12 cellular contexts compared by ENCODE assay signal in genomic region chr12:95385246-95385645, GRCh38.
A peak's percentile ranks its signal among the peaks of the same experiment; 100 is the strongest.
DNase-seq lines count a peak whose midpoint lies in the region; ATAC-seq and TF ChIP-seq lines count a peak whose summit lies in the region.
"Had no signal": no experiment of that assay in that cellular context is flagged by ENCODE, and none has a peak within 500 bp of the region (broad histone marks: within the 10 kb centered on the region; RNA-seq: fewer than 3 reads in every experiment).

No MANE protein-coding gene starts in this region.

- ATAC-seq in heart right ventricle (peak; percentile 84 to 96 (median 92)), PC-3 (no peak)

- no peaks in the 10 kb centered on the region for H3F3A ChIP-seq in PC-3 (ENCODE audit: low read length, unreplicated experiment)

- CTCF ChIA-PET in PC-3 (lab: Charles Lee), result no interaction called here

- H3K27me3 ChIP-seq in heart right ventricle, result no peaks in the 10 kb centered on the region
- H3K27me3 ChIP-seq in sigmoid colon, result no peaks in the 10 kb centered on the region
- H3K27me3 ChIP-seq in PC-3 (ENCODE audit: low read length), result no peaks in the 10 kb centered on the region

- TF ChIP-seq EP300 in sigmoid colon (IDR thresholded peaks at IDR 0.05), result peak in 1 of 4 donors; percentile 22

- no peaks in the 10 kb centered on the region for H3K9me3 Mint-ChIP-seq in activated T-cell treated with anti-CD3 and anti-CD28 coated beads, Interleukin-2, amount 50 U/mL, for 24 hours

- no peaks in the 10 kb centered on the region for H3K36me3 Mint-ChIP-seq in activated T-cell treated with anti-CD3 and anti-CD28 coated beads, Interleukin-2, amount 50 U/mL, for 24 hours (ENCODE audit: low read depth)

- TF ChIP-seq POLR2A in sigmoid colon (IDR thresholded peaks at IDR 0.05), result no peak

- H3K36me3 ChIP-seq in heart right ventricle (no peaks in the 10 kb centered on the region), sigmoid colon (no peaks in the 10 kb centered on the region), PC-3 (ENCODE audit: low read depth, low read length) (no peaks in the 10 kb centered on the region)

- H3K4me3 Mint-ChIP-seq in activated T-cell treated with anti-CD3 and anti-CD28 coated beads, Interleukin-2, amount 50 U/mL, for 24 hours, result no peak overlapping the region

- TF ChIP-seq CTCF in astrocyte of the cerebellum (IDR thresholded peaks at IDR 0.05; ENCODE audit: low read depth, low read length, missing control alignments), result no peak
- no peak for TF ChIP-seq CTCF in heart right ventricle (IDR thresholded peaks at IDR 0.05)
- TF ChIP-seq CTCF in sigmoid colon (IDR thresholded peaks at IDR 0.05), result peak in 1 of 4 experiments; percentile 19
- TF ChIP-seq CTCF in PC-3 (conservative IDR thresholded peaks at IDR 0.05; ENCODE audit: low read depth, low read length), result no peak

- DNase-seq in EL, result peak; percentile 47
- DNase-seq in astrocyte of the cerebellum (ENCODE audit: low read depth), result peak; percentile 48
- peak in 1 of 2 donors; percentile 6 for DNase-seq in heart right ventricle
- DNase-seq in sigmoid colon, result peak; percentile 77
- DNase-seq in activated T-cell treated with anti-CD3 and anti-CD28 coated beads, Interleukin-2, amount 50 U/mL, for 24 hours, result no peak
- DNase-seq in UCSD-AML1 (lab: John Stamatoyannopoulos, UW; ENCODE audit: unreplicated experiment), result no peak
- DNase-seq in PC-3, result no peak
- DNase-seq in NCI-H1436 treated with DMSO at 0.1 percent for 48 hours (lab: John Stamatoyannopoulos, UW), result no peak
- DNase-seq: activated gamma-delta T cell; Caco-2; stimulated activated CD4-positive, alpha-beta T cell treated with anti-CD3 and anti-CD28 coated beads, Interleukin-12 subunit alpha, Interleukin-12 subunit beta, amount 100 ng/mL, for 4 hours; T-helper 1 cell had no signal

- no peaks in the 10 kb centered on the region for H3K9me2 ChIP-seq in PC-3 (replicated peaks; ENCODE audit: low read length)

- WGBS in heart right ventricle, 2 donors, result 19 to 25% methylated on average over 7 of the region's 7 CpGs
- 68 to 82% methylated on average over 7 of the region's 7 CpGs for WGBS in sigmoid colon, 2 donors

- POLR2A ChIA-PET in PC-3 (lab: Charles Lee; ENCODE audit: unreplicated experiment), result no interaction called here

- H3K27ac Mint-ChIP-seq in activated T-cell treated with anti-CD3 and anti-CD28 coated beads, Interleukin-2, amount 50 U/mL, for 24 hours, result no peak overlapping the region

- no peaks in the 10 kb centered on the region for H3K27me3 Mint-ChIP-seq in activated T-cell treated with anti-CD3 and anti-CD28 coated beads, Interleukin-2, amount 50 U/mL, for 24 hours

- H3K79me2 ChIP-seq in PC-3 (ENCODE audit: low read length), result no peaks in the 10 kb centered on the region

- no peaks in the 10 kb centered on the region for H3K4me1 Mint-ChIP-seq in activated T-cell treated with anti-CD3 and anti-CD28 coated beads, Interleukin-2, amount 50 U/mL, for 24 hours (ENCODE audit: low read depth)

- peak overlapping the region; percentile 65 to 86 (median 76) for H3K27ac ChIP-seq in heart right ventricle
- H3K27ac ChIP-seq in sigmoid colon, result peak overlapping the region; percentile 86 to 89 (median 86)
- H3K27ac ChIP-seq in PC-3 (ENCODE audit: low read length), result no peak overlapping the region

- peak overlapping the region; percentile 35 for H3K4me3 ChIP-seq in astrocyte of the cerebellum (ENCODE audit: low read depth, low read length)
- peak overlapping the region in 9 of 10 donors; percentile 24 to 57 (median 44) for H3K4me3 ChIP-seq in heart right ventricle
- H3K4me3 ChIP-seq in sigmoid colon, result peak overlapping the region; percentile 23 to 41 (median 39)
- no peak overlapping the region for H3K4me3 ChIP-seq in PC-3 (ENCODE audit: low read length)

- no peak overlapping the region for H2AFZ ChIP-seq in PC-3 (ENCODE audit: low read length)

- H3K9ac ChIP-seq in PC-3 (ENCODE audit: low read length), result no peak overlapping the region

- intact Hi-C loops in heart right ventricle (cut with DNase I) (loop anchor here in 1 of 10 donors (10.0 kb wide), 1 partner anchor 90 kb away; the partner anchor contains the start of gene METAP2), sigmoid colon (cut with DNase I) (no loop called here), PC-3 (cut with micrococcal nuclease) (no loop called here)

- H3K4me1 ChIP-seq in heart right ventricle, result peaks cover 3 to 28% (median 13%) of the 10 kb centered on the region in 9 donors
- peaks cover 0 to 56% (median 47%) of the 10 kb centered on the region in 4 donors for H3K4me1 ChIP-seq in sigmoid colon
- no peaks in the 10 kb centered on the region for H3K4me1 ChIP-seq in PC-3 (ENCODE audit: insufficient read depth, low read length)

- H4K20me1 ChIP-seq in PC-3 (ENCODE audit: low read length), result no peaks in the 10 kb centered on the region

- no peak overlapping the region for H3K4me2 ChIP-seq in PC-3 (ENCODE audit: low read length)

- BruUV-seq in PC-3 (replicated peaks; lab: Mats Ljungman, UMichigan), result no TSS peak

- in situ Hi-C loops in astrocyte of the cerebellum (cut with HindIII; ENCODE audit: low sequenced_read_pairs), result no loop called here

- H3K9me3 ChIP-seq in heart right ventricle (no peaks in the 10 kb centered on the region), sigmoid colon (no peaks in the 10 kb centered on the region), PC-3 (ENCODE audit: low read length) (no peaks in the 10 kb centered on the region)
- H3K9me3 ChIP-seq: Caco-2 had no signal

Comparison
In these comparisons a context has a peak if more than half of its experiments do, and no peak if none do; other contexts are left out.
1. DNase-seq: peak in EL (single experiment), astrocyte of the cerebellum (single experiment) and sigmoid colon (single experiment); none in activated T-cell treated with anti-CD3 and anti-CD28 coated beads, Interleukin-2, amount 50 U/mL, for 24 hours (single experiment), UCSD-AML1 (single experiment), PC-3 (single experiment) and NCI-H1436 treated with DMSO at 0.1 percent for 48 hours (single experiment).